ENCODE assay signal across 14 cellular contexts in the genomic region with DNA sequence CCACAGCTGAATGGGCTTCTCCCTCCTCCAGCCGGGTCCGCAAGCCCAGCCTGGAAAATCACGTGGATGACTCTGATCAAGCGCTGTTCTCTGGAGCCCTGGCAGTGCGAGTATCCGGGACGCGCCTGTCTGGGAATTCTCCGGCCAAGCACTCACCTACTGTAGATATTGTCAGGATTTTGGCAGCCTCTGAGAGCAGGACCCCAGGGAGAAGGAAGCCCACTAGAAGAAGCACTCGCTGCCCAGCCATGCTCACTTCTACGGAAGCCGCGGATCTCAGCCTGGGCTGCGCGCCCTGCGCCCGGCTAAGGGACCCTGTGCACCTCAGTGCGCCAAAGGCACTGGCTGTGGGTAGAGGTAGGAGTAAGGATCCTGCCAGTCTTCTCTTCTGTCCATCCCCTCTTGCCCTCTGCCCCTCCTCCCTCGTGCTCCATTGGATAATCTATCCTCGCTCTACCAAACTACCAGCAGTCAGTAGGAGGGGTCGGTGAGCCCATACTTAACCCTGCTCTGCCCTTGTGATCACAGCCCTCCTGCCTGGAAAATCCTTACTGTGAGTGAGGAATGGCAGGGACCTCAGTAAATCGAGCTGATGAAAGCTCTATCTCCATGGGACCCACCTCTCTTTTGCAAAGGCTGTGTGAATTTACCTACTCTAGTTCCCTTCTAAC. TPM values are rescaled to one million over a fixed set of nuclear protein-coding genes. Genes with fewer than 3 reads are reported as not detected.
A peak's percentile ranks its signal among the peaks of the same experiment; 100 is the strongest.
DNase-seq lines count a peak whose midpoint lies in the region; ATAC-seq and TF ChIP-seq lines count a peak whose summit lies in the region.
"Had no signal": no experiment of that assay in that cellular context is flagged by ENCODE, and none has a peak within 500 bp of the region (broad histone marks: within the 10 kb centered on the region; RNA-seq: fewer than 3 reads in every experiment).

A gene with protein sequence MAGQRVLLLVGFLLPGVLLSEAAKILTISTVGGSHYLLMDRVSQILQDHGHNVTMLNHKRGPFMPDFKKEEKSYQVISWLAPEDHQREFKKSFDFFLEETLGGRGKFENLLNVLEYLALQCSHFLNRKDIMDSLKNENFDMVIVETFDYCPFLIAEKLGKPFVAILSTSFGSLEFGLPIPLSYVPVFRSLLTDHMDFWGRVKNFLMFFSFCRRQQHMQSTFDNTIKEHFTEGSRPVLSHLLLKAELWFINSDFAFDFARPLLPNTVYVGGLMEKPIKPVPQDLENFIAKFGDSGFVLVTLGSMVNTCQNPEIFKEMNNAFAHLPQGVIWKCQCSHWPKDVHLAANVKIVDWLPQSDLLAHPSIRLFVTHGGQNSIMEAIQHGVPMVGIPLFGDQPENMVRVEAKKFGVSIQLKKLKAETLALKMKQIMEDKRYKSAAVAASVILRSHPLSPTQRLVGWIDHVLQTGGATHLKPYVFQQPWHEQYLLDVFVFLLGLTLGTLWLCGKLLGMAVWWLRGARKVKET (minus strand): TSS at position 343 of the 671 bp plus-strand sequence. CDS start 93 bp downstream, at position 250.

- H3K36me3 ChIP-seq in WERI-Rb-1: no peaks in the 10 kb centered on the region
- H3K36me3 ChIP-seq: upper lobe of left lung had no signal

- no peaks in the 10 kb centered on the region for H3K27me3 ChIP-seq in WERI-Rb-1 (ENCODE audit: insufficient read depth, low read depth, severe bottlenecking)

- peak within 1 kb of the TSS; percentile 84 for H3K4me3 ChIP-seq in WERI-Rb-1 (ENCODE audit: low read depth, low read length)
- H3K4me3 ChIP-seq: upper lobe of left lung had no signal

- no peak for TF ChIP-seq CTCF in WERI-Rb-1 (IDR thresholded peaks at IDR 0.05; ENCODE audit: low read depth, low read length)

- no peaks in the 10 kb centered on the region for H3K9me3 ChIP-seq in WERI-Rb-1 (ENCODE audit: severe bottlenecking)
- H3K9me3 ChIP-seq: upper lobe of left lung had no signal

- peaks cover 41% of the 10 kb centered on the region for H3K27me3 Mint-ChIP-seq in activated T-cell treated with anti-CD3 and anti-CD28 coated beads, Interleukin-2, amount 50 U/mL, for 72 hours (ENCODE audit: low read depth)
- H3K27me3 Mint-ChIP-seq in activated T-cell treated with anti-CD3 and anti-CD28 coated beads, Interleukin-2, amount 50 U/mL, for 4 hours (ENCODE audit: low read depth): peaks cover 36% of the 10 kb centered on the region

- peaks cover 15% of the 10 kb centered on the region for H3K4me1 Mint-ChIP-seq in activated T-cell treated with anti-CD3 and anti-CD28 coated beads, Interleukin-2, amount 50 U/mL, for 72 hours (ENCODE audit: low read depth)
- H3K4me1 Mint-ChIP-seq in activated T-cell treated with anti-CD3 and anti-CD28 coated beads, Interleukin-2, amount 50 U/mL, for 4 hours (ENCODE audit: low read depth): peaks cover 14% of the 10 kb centered on the region

- no peaks in the 10 kb centered on the region for H3K9me3 Mint-ChIP-seq in activated T-cell treated with anti-CD3 and anti-CD28 coated beads, Interleukin-2, amount 50 U/mL, for 72 hours
- no peaks in the 10 kb centered on the region for H3K9me3 Mint-ChIP-seq in activated T-cell treated with anti-CD3 and anti-CD28 coated beads, Interleukin-2, amount 50 U/mL, for 4 hours
- H3K9me3 Mint-ChIP-seq: central memory CD8-positive, alpha-beta T cell; T-helper 1 cell treated with Interleukin-12 subunit alpha and Interleukin-12 subunit beta and Interleukin-4 antibody, amounts not matched to agents 30 μg/mL and 1 μg/mL, for 36 hours had no signal

- peak; percentile 41 to 58 for ATAC-seq in activated T-cell treated with anti-CD3 and anti-CD28 coated beads, Interleukin-2, amount 50 U/mL, for 72 hours (replicated peaks in 1 of 2)
- ATAC-seq in activated T-cell treated with anti-CD3 and anti-CD28 coated beads, Interleukin-2, amount 50 U/mL, for 4 hours: no peak
- ATAC-seq in stimulated activated naive CD8-positive, alpha-beta T cell treated with anti-CD3 and anti-CD28 coated beads, Interleukin-15, Interleukin-2, amounts not matched to agents 100 U/mL and 50 U/mL, for 24 hours: peak; percentile 19
- ATAC-seq in GM19351 (IDR thresholded peaks at IDR 0.05; ENCODE audit: unreplicated experiment): no peak

- peak in 1 of 2 donors; percentile 4 for DNase-seq in activated T-cell treated with anti-CD3 and anti-CD28 coated beads, Interleukin-2, amount 50 U/mL, for 72 hours
- DNase-seq in activated T-cell treated with anti-CD3 and anti-CD28 coated beads, Interleukin-2, amount 50 U/mL, for 4 hours: no peak
- peak; percentile 83 for DNase-seq in WERI-Rb-1
- DNase-seq in left kidney (ENCODE audit: low read depth, low spot score): peak; percentile 76
- DNase-seq in stimulated activated naive CD8-positive, alpha-beta T cell treated with anti-CD3 and anti-CD28 coated beads, Interleukin-15, Interleukin-2, amounts not matched to agents 100 U/mL and 50 U/mL, for 24 hours: no peak
- DNase-seq in GM19238 (ENCODE audit: insufficient read length, low spot score): no peak
- no peak for DNase-seq in SKM-1 (lab: John Stamatoyannopoulos, UW; ENCODE audit: unreplicated experiment)
- DNase-seq: foreskin fibroblast; NCI-H446 treated with DMSO at 0.1 percent for 48 hours; stimulated activated CD4-positive, alpha-beta T cell treated with anti-CD3 and anti-CD28 coated beads, Interleukin-4, amount 100 ng/mL, for 24 hours had no signal

- H3K27ac Mint-ChIP-seq in activated T-cell treated with anti-CD3 and anti-CD28 coated beads, Interleukin-2, amount 50 U/mL, for 72 hours: no peak within 1 kb of the TSS
- H3K27ac Mint-ChIP-seq: T-helper 1 cell treated with Interleukin-12 subunit alpha and Interleukin-12 subunit beta and Interleukin-4 antibody, amounts not matched to agents 30 μg/mL and 1 μg/mL, for 36 hours had no signal

- no peak within 1 kb of the TSS for H3K27ac ChIP-seq in WERI-Rb-1
- H3K27ac ChIP-seq: upper lobe of left lung had no signal

- no peaks in the 10 kb centered on the region for H3K36me3 Mint-ChIP-seq in activated T-cell treated with anti-CD3 and anti-CD28 coated beads, Interleukin-2, amount 50 U/mL, for 72 hours (ENCODE audit: insufficient read depth in 2 of 2)
- H3K36me3 Mint-ChIP-seq in activated T-cell treated with anti-CD3 and anti-CD28 coated beads, Interleukin-2, amount 50 U/mL, for 4 hours (ENCODE audit: insufficient read depth): no peaks in the 10 kb centered on the region

- H3K4me3 Mint-ChIP-seq in activated T-cell treated with anti-CD3 and anti-CD28 coated beads, Interleukin-2, amount 50 U/mL, for 72 hours: peak within 1 kb of the TSS; percentile 59 to 69
- H3K4me3 Mint-ChIP-seq in activated T-cell treated with anti-CD3 and anti-CD28 coated beads, Interleukin-2, amount 50 U/mL, for 4 hours: no peak within 1 kb of the TSS
- H3K4me3 Mint-ChIP-seq: central memory CD8-positive, alpha-beta T cell; T-helper 1 cell treated with Interleukin-12 subunit alpha and Interleukin-12 subunit beta and Interleukin-4 antibody, amounts not matched to agents 30 μg/mL and 1 μg/mL, for 36 hours had no signal

RNA-seq across cellular contexts. Expression of the gene that starts here (rescaled TPM):
- not detected for total RNA-seq in activated T-cell treated with anti-CD3 and anti-CD28 coated beads, Interleukin-2, amount 50 U/mL, for 72 hours
- not detected for total RNA-seq in activated T-cell treated with anti-CD3 and anti-CD28 coated beads, Interleukin-2, amount 50 U/mL, for 4 hours
- total RNA-seq: upper lobe of left lung had no signal

Comparison
In these comparisons a context has a peak if more than half of its experiments do, and no peak if none do; other contexts are left out.
1. Peak in ATAC-seq in activated T-cell treated with anti-CD3 and anti-CD28 coated beads, Interleukin-2, amount 50 U/mL, for 72 hours; RNA of the gene not detected or under 1 TPM.
2. DNase-seq: peak in WERI-Rb-1 (single experiment) and left kidney (single experiment); none in activated T-cell treated with anti-CD3 and anti-CD28 coated beads, Interleukin-2, amount 50 U/mL, for 4 hours (single experiment), stimulated activated naive CD8-positive, alpha-beta T cell treated with anti-CD3 and anti-CD28 coated beads, Interleukin-15, Interleukin-2, amounts not matched to agents 100 U/mL and 50 U/mL, for 24 hours (single experiment), GM19238 (single experiment) and SKM-1 (single experiment).